1 cellular context compared by ENCODE assay signal in the genomic region with DNA sequence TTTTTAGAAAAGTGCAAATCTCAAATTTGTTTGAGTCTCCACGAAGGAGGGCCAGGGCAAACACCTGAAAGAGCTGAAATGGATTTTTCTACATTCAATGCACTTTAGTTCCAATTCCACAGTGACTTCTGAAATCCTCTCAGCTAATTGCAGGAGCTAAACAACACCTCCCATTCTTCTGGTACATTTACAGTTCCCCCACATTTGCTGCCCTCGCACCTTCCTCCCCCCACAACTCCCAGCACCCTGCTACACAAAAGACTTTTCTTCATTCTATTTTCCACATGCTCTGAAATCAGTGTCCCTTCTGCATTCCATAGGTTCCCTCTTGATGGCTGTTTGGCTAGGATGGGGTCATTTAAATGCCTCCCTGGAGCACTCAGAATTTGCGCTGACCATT.
TF ChIP-seq lines count a peak whose summit lies in the region.

No MANE protein-coding gene starts in this region.

TF ChIP-seq in IMR-90, 13 proteins besides CTCF, POLR2A, EP300 and RAD21:
- TF ChIP-seq, protein P1, sequence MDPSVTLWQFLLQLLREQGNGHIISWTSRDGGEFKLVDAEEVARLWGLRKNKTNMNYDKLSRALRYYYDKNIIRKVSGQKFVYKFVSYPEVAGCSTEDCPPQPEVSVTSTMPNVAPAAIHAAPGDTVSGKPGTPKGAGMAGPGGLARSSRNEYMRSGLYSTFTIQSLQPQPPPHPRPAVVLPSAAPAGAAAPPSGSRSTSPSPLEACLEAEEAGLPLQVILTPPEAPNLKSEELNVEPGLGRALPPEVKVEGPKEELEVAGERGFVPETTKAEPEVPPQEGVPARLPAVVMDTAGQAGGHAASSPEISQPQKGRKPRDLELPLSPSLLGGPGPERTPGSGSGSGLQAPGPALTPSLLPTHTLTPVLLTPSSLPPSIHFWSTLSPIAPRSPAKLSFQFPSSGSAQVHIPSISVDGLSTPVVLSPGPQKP (IDR thresholded peaks at IDR 0.05; ENCODE audit: borderline replicate concordance, low read depth, low read length), result no peak
- no peak for TF ChIP-seq NFE2L2 (IDR thresholded peaks at IDR 0.05; ENCODE audit: low read depth, low read length)
- no peak for TF ChIP-seq RCOR1 (IDR thresholded peaks at IDR 0.05; ENCODE audit: insufficient replicate concordance, low read length)
- TF ChIP-seq, protein P2, sequence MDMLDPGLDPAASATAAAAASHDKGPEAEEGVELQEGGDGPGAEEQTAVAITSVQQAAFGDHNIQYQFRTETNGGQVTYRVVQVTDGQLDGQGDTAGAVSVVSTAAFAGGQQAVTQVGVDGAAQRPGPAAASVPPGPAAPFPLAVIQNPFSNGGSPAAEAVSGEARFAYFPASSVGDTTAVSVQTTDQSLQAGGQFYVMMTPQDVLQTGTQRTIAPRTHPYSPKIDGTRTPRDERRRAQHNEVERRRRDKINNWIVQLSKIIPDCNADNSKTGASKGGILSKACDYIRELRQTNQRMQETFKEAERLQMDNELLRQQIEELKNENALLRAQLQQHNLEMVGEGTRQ (IDR thresholded peaks at IDR 0.05; ENCODE audit: low read depth, low read length), result no peak
- TF ChIP-seq MAZ (IDR thresholded peaks at IDR 0.05; ENCODE audit: borderline replicate concordance, low read depth, low read length), result no peak
- no peak for TF ChIP-seq CEBPB (IDR thresholded peaks at IDR 0.05; ENCODE audit: low read depth, low read length)
- TF ChIP-seq MXI1 (IDR thresholded peaks at IDR 0.05; ENCODE audit: borderline replicate concordance, low read depth, low read length), result no peak
- no peak for TF ChIP-seq RFX5 (IDR thresholded peaks at IDR 0.05; ENCODE audit: low read depth, low read length)
- TF ChIP-seq BHLHE40 (IDR thresholded peaks at IDR 0.05; ENCODE audit: low read depth, low read length), result no peak
- TF ChIP-seq FOS (IDR thresholded peaks at IDR 0.05; ENCODE audit: low read depth, low read length), result no peak
- TF ChIP-seq CHD1 (IDR thresholded peaks at IDR 0.05; ENCODE audit: low read depth, low read length), result no peak
- TF ChIP-seq MAFK (IDR thresholded peaks at IDR 0.05; ENCODE audit: low read depth, low read length), result no peak
- TF ChIP-seq SMC3 (IDR thresholded peaks at IDR 0.05; ENCODE audit: low read depth, low read length), result no peak
